Comparison of ENCODE assay signal across 1 cellular context in the genomic region with DNA sequence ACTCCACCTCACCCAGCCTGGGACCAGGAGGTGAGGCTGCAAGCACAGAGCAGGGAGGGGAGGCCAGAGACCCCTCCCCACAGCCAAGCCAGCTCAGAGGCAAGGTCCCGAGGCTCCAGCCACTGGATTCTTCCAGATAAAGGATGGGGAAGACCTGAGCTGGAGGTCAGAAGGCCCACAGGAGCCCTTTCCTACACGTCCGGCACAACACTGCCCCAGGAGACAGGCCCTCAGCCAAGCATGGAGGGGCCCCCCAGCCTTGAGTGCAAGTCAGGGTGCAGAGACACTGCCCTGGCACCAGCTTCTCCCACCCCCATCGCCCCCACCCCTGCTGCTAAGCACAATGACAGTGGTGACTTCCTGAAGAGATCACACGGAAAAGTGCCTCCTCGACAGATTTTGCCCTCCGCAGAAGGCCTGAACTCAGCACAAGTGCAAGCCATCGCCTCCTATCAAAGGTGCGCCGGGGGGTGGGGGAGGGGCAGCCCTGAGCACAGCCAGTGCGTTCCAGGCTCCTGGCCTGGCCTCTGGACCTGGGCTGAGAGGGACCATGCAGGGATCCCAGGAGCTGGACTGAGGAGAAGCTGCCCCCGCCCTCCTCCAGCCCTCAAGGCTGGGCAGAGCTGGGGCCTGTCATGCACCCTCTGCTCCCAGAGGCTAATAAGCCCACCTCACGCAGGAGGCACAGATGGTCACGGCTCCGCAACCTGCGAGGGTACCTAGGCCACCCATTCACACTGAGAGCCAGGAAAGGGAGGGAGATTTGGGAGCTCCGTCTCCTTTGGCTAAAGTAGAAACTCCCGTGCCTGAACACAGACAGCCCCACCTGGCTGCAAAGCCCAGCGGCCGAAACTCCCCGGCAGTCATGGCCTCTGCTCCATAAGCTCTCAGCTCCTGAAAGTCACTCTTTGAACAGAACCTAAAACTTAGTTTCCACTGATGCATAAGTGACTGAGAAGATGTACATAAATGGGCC.
TF ChIP-seq lines count a peak whose summit lies in the region.

No MANE protein-coding gene starts in this region.

TF ChIP-seq in HepG2, 621 proteins besides CTCF, POLR2A, EP300 and RAD21 (continued from another document and continues in another):
- TF ChIP-seq ZNF574 (CRISPR knock-in tag; IDR thresholded peaks at IDR 0.05), result 0 out of 2 replicates have a peak, but pooled peaks have one; percentile 9
- TF ChIP-seq GABPA (IDR thresholded peaks at IDR 0.05; ENCODE audit: low read depth, low read length), result no peak
- TF ChIP-seq GABPA (CRISPR knock-in tag; IDR thresholded peaks at IDR 0.05; ENCODE audit: low read depth), result no peak
- TF ChIP-seq, protein P1, sequence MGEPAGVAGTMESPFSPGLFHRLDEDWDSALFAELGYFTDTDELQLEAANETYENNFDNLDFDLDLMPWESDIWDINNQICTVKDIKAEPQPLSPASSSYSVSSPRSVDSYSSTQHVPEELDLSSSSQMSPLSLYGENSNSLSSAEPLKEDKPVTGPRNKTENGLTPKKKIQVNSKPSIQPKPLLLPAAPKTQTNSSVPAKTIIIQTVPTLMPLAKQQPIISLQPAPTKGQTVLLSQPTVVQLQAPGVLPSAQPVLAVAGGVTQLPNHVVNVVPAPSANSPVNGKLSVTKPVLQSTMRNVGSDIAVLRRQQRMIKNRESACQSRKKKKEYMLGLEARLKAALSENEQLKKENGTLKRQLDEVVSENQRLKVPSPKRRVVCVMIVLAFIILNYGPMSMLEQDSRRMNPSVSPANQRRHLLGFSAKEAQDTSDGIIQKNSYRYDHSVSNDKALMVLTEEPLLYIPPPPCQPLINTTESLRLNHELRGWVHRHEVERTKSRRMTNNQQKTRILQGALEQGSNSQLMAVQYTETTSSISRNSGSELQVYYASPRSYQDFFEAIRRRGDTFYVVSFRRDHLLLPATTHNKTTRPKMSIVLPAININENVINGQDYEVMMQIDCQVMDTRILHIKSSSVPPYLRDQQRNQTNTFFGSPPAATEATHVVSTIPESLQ (CRISPR knock-in tag; conservative IDR thresholded peaks at IDR 0.05), result no peak
- TF ChIP-seq U2AF2 (IDR thresholded peaks at IDR 0.05; ENCODE audit: low read depth, low read length), result no peak
- TF ChIP-seq SMYD3 (CRISPR knock-in tag; IDR thresholded peaks at IDR 0.05), result no peak
- TF ChIP-seq PAX8 (CRISPR knock-in tag; IDR thresholded peaks at IDR 0.05; ENCODE audit: borderline replicate concordance), result no peak
- no peak for TF ChIP-seq SP1 (IDR thresholded peaks at IDR 0.05)
- TF ChIP-seq SP1 (CRISPR knock-in tag; IDR thresholded peaks at IDR 0.05), result no peak
- no peak for TF ChIP-seq HMGXB3 (CRISPR knock-in tag; IDR thresholded peaks at IDR 0.05; ENCODE audit: borderline replicate concordance)
- TF ChIP-seq HIC2 (CRISPR knock-in tag; IDR thresholded peaks at IDR 0.05; ENCODE audit: low read depth), result no peak
- no peak for TF ChIP-seq MEF2D (CRISPR knock-in tag; IDR thresholded peaks at IDR 0.05)
- TF ChIP-seq, protein P2, sequence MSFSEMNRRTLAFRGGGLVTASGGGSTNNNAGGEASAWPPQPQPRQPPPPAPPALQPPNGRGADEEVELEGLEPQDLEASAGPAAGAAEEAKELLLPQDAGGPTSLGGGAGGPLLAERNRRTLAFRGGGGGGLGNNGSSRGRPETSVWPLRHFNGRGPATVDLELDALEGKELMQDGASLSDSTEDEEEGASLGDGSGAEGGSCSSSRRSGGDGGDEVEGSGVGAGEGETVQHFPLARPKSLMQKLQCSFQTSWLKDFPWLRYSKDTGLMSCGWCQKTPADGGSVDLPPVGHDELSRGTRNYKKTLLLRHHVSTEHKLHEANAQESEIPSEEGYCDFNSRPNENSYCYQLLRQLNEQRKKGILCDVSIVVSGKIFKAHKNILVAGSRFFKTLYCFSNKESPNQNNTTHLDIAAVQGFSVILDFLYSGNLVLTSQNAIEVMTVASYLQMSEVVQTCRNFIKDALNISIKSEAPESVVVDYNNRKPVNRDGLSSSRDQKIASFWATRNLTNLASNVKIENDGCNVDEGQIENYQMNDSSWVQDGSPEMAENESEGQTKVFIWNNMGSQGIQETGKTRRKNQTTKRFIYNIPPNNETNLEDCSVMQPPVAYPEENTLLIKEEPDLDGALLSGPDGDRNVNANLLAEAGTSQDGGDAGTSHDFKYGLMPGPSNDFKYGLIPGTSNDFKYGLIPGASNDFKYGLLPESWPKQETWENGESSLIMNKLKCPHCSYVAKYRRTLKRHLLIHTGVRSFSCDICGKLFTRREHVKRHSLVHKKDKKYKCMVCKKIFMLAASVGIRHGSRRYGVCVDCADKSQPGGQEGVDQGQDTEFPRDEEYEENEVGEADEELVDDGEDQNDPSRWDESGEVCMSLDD (CRISPR knock-in tag; IDR thresholded peaks at IDR 0.05; ENCODE audit: borderline replicate concordance), result no peak; the same call in 1 of the 2 replicates
- TF ChIP-seq, protein P3, sequence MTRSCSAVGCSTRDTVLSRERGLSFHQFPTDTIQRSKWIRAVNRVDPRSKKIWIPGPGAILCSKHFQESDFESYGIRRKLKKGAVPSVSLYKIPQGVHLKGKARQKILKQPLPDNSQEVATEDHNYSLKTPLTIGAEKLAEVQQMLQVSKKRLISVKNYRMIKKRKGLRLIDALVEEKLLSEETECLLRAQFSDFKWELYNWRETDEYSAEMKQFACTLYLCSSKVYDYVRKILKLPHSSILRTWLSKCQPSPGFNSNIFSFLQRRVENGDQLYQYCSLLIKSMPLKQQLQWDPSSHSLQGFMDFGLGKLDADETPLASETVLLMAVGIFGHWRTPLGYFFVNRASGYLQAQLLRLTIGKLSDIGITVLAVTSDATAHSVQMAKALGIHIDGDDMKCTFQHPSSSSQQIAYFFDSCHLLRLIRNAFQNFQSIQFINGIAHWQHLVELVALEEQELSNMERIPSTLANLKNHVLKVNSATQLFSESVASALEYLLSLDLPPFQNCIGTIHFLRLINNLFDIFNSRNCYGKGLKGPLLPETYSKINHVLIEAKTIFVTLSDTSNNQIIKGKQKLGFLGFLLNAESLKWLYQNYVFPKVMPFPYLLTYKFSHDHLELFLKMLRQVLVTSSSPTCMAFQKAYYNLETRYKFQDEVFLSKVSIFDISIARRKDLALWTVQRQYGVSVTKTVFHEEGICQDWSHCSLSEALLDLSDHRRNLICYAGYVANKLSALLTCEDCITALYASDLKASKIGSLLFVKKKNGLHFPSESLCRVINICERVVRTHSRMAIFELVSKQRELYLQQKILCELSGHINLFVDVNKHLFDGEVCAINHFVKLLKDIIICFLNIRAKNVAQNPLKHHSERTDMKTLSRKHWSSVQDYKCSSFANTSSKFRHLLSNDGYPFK (CRISPR knock-in tag; IDR thresholded peaks at IDR 0.05; ENCODE audit: borderline replicate concordance), result no peak
- peak; percentile 59; the same call in 1 of the 2 replicates for TF ChIP-seq ZBTB38 (CRISPR knock-in tag; IDR thresholded peaks at IDR 0.05)
- TF ChIP-seq RBAK (CRISPR knock-in tag; IDR thresholded peaks at IDR 0.05), result no peak
- TF ChIP-seq SP140L (CRISPR knock-in tag; IDR thresholded peaks at IDR 0.05; ENCODE audit: borderline replicate concordance), result no peak
- TF ChIP-seq RFX1 (IDR thresholded peaks at IDR 0.05), result no peak
- TF ChIP-seq FLYWCH1 (CRISPR knock-in tag; IDR thresholded peaks at IDR 0.05), result no peak
- TF ChIP-seq, protein P4, sequence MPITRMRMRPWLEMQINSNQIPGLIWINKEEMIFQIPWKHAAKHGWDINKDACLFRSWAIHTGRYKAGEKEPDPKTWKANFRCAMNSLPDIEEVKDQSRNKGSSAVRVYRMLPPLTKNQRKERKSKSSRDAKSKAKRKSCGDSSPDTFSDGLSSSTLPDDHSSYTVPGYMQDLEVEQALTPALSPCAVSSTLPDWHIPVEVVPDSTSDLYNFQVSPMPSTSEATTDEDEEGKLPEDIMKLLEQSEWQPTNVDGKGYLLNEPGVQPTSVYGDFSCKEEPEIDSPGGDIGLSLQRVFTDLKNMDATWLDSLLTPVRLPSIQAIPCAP (CRISPR knock-in tag; IDR thresholded peaks at IDR 0.05; ENCODE audit: low read depth), result no peak
- TF ChIP-seq ZNF282 (IDR thresholded peaks at IDR 0.05; ENCODE audit: partially characterized antibody), result no peak
- no peak for TF ChIP-seq AGO1 (IDR thresholded peaks at IDR 0.05; ENCODE audit: low read depth, low read length, poor library complexity, severe bottlenecking)
- no peak for TF ChIP-seq ZBTB34 (CRISPR knock-in tag; IDR thresholded peaks at IDR 0.05)
- TF ChIP-seq, protein P5, sequence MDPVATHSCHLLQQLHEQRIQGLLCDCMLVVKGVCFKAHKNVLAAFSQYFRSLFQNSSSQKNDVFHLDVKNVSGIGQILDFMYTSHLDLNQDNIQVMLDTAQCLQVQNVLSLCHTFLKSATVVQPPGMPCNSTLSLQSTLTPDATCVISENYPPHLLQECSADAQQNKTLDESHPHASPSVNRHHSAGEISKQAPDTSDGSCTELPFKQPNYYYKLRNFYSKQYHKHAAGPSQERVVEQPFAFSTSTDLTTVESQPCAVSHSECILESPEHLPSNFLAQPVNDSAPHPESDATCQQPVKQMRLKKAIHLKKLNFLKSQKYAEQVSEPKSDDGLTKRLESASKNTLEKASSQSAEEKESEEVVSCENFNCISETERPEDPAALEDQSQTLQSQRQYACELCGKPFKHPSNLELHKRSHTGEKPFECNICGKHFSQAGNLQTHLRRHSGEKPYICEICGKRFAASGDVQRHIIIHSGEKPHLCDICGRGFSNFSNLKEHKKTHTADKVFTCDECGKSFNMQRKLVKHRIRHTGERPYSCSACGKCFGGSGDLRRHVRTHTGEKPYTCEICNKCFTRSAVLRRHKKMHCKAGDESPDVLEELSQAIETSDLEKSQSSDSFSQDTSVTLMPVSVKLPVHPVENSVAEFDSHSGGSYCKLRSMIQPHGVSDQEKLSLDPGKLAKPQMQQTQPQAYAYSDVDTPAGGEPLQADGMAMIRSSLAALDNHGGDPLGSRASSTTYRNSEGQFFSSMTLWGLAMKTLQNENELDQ (CRISPR knock-in tag; IDR thresholded peaks at IDR 0.05; ENCODE audit: borderline replicate concordance), result no peak
- TF ChIP-seq ATM (IDR thresholded peaks at IDR 0.05; ENCODE audit: borderline replicate concordance), result no peak
- TF ChIP-seq NBN (conservative IDR thresholded peaks at IDR 0.05), result no peak
- TF ChIP-seq CENPT (CRISPR knock-in tag; IDR thresholded peaks at IDR 0.05; ENCODE audit: low read depth), result no peak
- no peak for TF ChIP-seq ZNF879 (CRISPR knock-in tag; IDR thresholded peaks at IDR 0.05)
